Comparison of ENCODE assay signal across 8 cellular contexts in the genomic region with DNA sequence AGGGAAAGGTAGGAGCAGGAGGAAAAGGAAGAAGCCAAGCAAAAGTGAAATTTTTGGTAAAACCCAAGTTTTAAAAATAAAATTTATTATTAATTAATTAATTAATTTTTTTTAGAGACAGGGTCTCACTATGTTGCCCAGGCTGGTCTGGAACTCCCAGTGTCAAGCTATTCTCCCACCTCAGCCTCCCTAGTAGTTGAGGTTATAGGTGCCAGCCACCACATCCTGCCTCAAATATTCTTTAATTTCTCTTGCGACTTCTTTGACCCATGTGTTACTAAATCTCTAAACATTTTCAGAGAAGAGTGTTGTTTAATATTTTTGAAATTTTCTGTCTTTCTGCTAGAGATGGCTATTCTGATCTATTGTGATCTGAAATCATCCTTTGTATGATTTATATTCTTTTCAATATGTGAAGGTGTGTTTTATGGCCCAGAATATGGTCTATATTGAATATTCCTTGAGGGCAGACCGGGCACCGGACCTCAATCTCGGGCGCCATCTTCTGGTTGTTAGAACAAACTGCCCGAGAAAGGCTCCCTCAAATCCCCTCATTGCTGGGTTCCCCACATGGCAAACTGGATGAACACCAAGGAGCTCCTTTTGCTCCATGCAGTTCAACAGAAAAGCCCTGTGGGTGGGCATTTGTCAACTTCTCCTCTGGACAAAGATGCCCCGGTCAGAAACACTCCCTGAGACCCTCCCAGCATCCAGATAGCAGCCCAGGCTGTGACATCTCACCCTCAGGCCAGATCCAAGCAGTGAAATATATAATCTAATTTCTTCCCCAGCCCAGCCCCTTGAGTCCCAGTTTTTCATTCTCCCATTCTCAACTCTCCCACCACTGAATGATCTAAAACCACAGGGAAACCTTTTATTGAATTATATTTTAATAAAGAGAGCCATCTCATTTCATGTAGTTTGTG.
DNase-seq lines count a peak whose midpoint lies in the region; ATAC-seq, FAIRE-seq and TF ChIP-seq lines count a peak whose summit lies in the region.

No MANE protein-coding gene starts in this region.

- FAIRE-seq in RCC 7860 (lab: Jason Lieb, UNC) = no peak
- peak; percentile 23 for FAIRE-seq in keratinocyte (lab: Jason Lieb, UNC)

- H3K4me1 ChIP-seq in KMS-11 (ENCODE audit: low read depth, poor library complexity, severe bottlenecking) (peaks cover 8% of the 10 kb centered on the region), keratinocyte (ENCODE audit: control insufficient read depth, extremely low read depth, insufficient read depth, low read length) (no peaks in the 10 kb centered on the region)

- no peaks in the 10 kb centered on the region for H3K9me3 ChIP-seq in keratinocyte (ENCODE audit: control insufficient read depth, low read depth, low read length)

- H3K36me3 ChIP-seq in KMS-11 (ENCODE audit: insufficient read depth) (no peaks in the 10 kb centered on the region), keratinocyte (ENCODE audit: control insufficient read depth in 2 of 2, extremely low read depth in 1 of 2, insufficient read depth in 2 of 2, low read length in 2 of 2) (no peaks in the 10 kb centered on the region)

- H3K79me2 ChIP-seq in KMS-11 (ENCODE audit: insufficient read depth, low read depth) (no peaks in the 10 kb centered on the region), keratinocyte (ENCODE audit: control insufficient read depth, insufficient read depth, low read length) (no peaks in the 10 kb centered on the region)

- ATAC-seq in GM21723 (IDR thresholded peaks at IDR 0.05; ENCODE audit: unreplicated experiment) = no peak

- DNase-seq in activated T-cell treated with anti-CD3 and anti-CD28 coated beads for 24 hours (ENCODE audit: low read depth) (peak; percentile 10), activated T-cell treated with anti-CD3 and anti-CD28 coated beads for 4 hours (no peak), RCC 7860 (ENCODE audit: low spot score) (peak; percentile 31), astrocyte of the hippocampus (ENCODE audit: low read depth, low spot score) (peak; percentile 75), keratinocyte (ENCODE audit: low read depth, low spot score) (no peak)
- peak; percentile 41 to 46 for DNase-seq in stimulated activated CD4-positive, alpha-beta T cell treated with anti-CD3 and anti-CD28 coated beads, Interleukin-2, amount 100 ng/mL, for 48 hours

- H2AFZ ChIP-seq in KMS-11 (ENCODE audit: low read depth) = peak overlapping the region; percentile 66; the same call in 1 of the 2 replicates
- H2AFZ ChIP-seq in keratinocyte (ENCODE audit: control insufficient read depth, low read length) = no peak overlapping the region

- H3K27me3 ChIP-seq in KMS-11 (ENCODE audit: insufficient read depth, low read depth) = no peaks in the 10 kb centered on the region
- H3K27me3 ChIP-seq in keratinocyte (ENCODE audit: control insufficient read depth, extremely low read depth, insufficient read depth, low read length) = peaks cover 4% of the 10 kb centered on the region

- H3K4me3 ChIP-seq in KMS-11 (IDR thresholded peaks at IDR 0.05; ENCODE audit: insufficient read depth, low read depth, low read length) (no peak overlapping the region), keratinocyte (ENCODE audit: control insufficient read depth in 2 of 3, extremely low read depth in 1 of 3, insufficient read depth in 2 of 3, low read depth in 1 of 3, low read length in 3 of 3) (no peak overlapping the region)

- TF ChIP-seq CTCF in KMS-11 (conservative IDR thresholded peaks at IDR 0.05; ENCODE audit: low read depth, low read length) (peak; percentile 81), keratinocyte (optimal IDR thresholded peaks at IDR 0.05 in 1 of 3, IDR thresholded peaks at IDR 0.05 in 1 of 3, conservative IDR thresholded peaks at IDR 0.05 in 1 of 3; ENCODE audit: extremely low read depth in 1 of 3, insufficient read depth in 2 of 3, low read length in 3 of 3) (peak; percentile 71 to 76 (median 72))

- H3K9ac ChIP-seq in KMS-11 (no peak overlapping the region), keratinocyte (ENCODE audit: control insufficient read depth, extremely low read depth, insufficient read depth, low read length) (no peak overlapping the region)

- H4K20me1 ChIP-seq in KMS-11 (ENCODE audit: insufficient read depth) = no peaks in the 10 kb centered on the region
- H4K20me1 ChIP-seq in keratinocyte (ENCODE audit: control insufficient read depth, extremely low read depth, insufficient read depth, low read length) = no peaks in the 10 kb centered on the region

- H3K27ac ChIP-seq in KMS-11 = no peak overlapping the region
- no peak overlapping the region for H3K27ac ChIP-seq in keratinocyte (ENCODE audit: control insufficient read depth, insufficient read depth, low read length)

- no peaks in the 10 kb centered on the region for H3K9me1 ChIP-seq in keratinocyte (ENCODE audit: control insufficient read depth, extremely low read depth, insufficient read depth, low read length)

- dilution Hi-C loops in keratinocyte (cut with MboI; ENCODE audit: extremely low pct_ligation_motif_present, low sequenced_read_pairs) = no loop called here

- H3K4me2 ChIP-seq in KMS-11 = no peak overlapping the region
- H3K4me2 ChIP-seq in keratinocyte (ENCODE audit: control insufficient read depth, extremely low read depth, insufficient read depth, low read depth, low read length) = no peak overlapping the region

Comparison
In these comparisons a context has a peak if more than half of its experiments do, and no peak if none do; other contexts are left out.
1. DNase-seq: peak in activated T-cell treated with anti-CD3 and anti-CD28 coated beads for 24 hours (single experiment), RCC 7860 (single experiment), astrocyte of the hippocampus (single experiment) and stimulated activated CD4-positive, alpha-beta T cell treated with anti-CD3 and anti-CD28 coated beads, Interleukin-2, amount 100 ng/mL, for 48 hours (2 of 2); none in activated T-cell treated with anti-CD3 and anti-CD28 coated beads for 4 hours (single experiment) and keratinocyte (single experiment).